In genomic region chr10:88152720-88153119, GRCh38 we compare ENCODE assay signal across 8 cellular contexts.
A peak's percentile ranks its signal among the peaks of the same experiment; 100 is the strongest.
DNase-seq lines count a peak whose midpoint lies in the region; ATAC-seq and TF ChIP-seq lines count a peak whose summit lies in the region.

No MANE protein-coding gene starts in this region.

- no peaks in the 10 kb centered on the region for H3K36me3 ChIP-seq in Panc1 (ENCODE audit: control insufficient read depth, insufficient read depth, low read length)

- POLR2A ChIA-PET in Panc1 (lab: Charles Lee) = no interaction called here

- no peaks in the 10 kb centered on the region for H3K4me1 ChIP-seq in Panc1 (ENCODE audit: control insufficient read depth, insufficient read depth, low read length)

- TF ChIP-seq CTCF in GM12864 (IDR thresholded peaks at IDR 0.05; ENCODE audit: low read depth, low read length, missing control alignments) (no peak), HFF-Myc (IDR thresholded peaks at IDR 0.05; ENCODE audit: low read depth, low read length, missing control alignments) (no peak), Panc1 (IDR thresholded peaks at IDR 0.05) (no peak), astrocyte of the spinal cord (IDR thresholded peaks at IDR 0.05; ENCODE audit: low read depth, low read length) (no peak)

- DNase-seq in GM12864 (ENCODE audit: low read depth) (peak; percentile 72), HFF-Myc (ENCODE audit: extremely low read depth, low read depth) (peak; percentile 100), Panc1 (ENCODE audit: low read depth, low spot score) (no peak), astrocyte of the spinal cord (ENCODE audit: low read depth, low spot score) (peak; percentile 86), renal cortical epithelial cell (ENCODE audit: low read depth) (peak; percentile 96), SKM-1 (lab: John Stamatoyannopoulos, UW; ENCODE audit: unreplicated experiment) (no peak), COLO668 (lab: John Stamatoyannopoulos, UW; ENCODE audit: unreplicated experiment) (no peak)

- H3K27ac ChIP-seq in Panc1 (ENCODE audit: low read length) = no peak overlapping the region

- H3K4me3 ChIP-seq in GM12864 (ENCODE audit: low read depth, low read length) (no peak overlapping the region), HFF-Myc (replicated peaks; ENCODE audit: low read depth, low read length) (no peak overlapping the region), Panc1 (ENCODE audit: low read depth in 2 of 2, low read length in 2 of 2) (no peak overlapping the region), astrocyte of the spinal cord (ENCODE audit: low read depth, low read length) (no peak overlapping the region)

- CTCF ChIA-PET in Panc1 (lab: Charles Lee) = no interaction called here

- BruUV-seq in Panc1 (replicated peaks; lab: Mats Ljungman, UMichigan) = no TSS peak

- in situ Hi-C loops in Panc1 (cut with HindIII; ENCODE audit: low pct_unique_long_range_greater_than_20kb, low sequenced_read_pairs) = no loop called here
- in situ Hi-C loops in astrocyte of the spinal cord (cut with HindIII; ENCODE audit: low sequenced_read_pairs) = no loop called here

- no peaks in the 10 kb centered on the region for H3K9me3 ChIP-seq in Panc1 (ENCODE audit: control insufficient read depth, insufficient read depth, low read depth, low read length)

- ATAC-seq in Panc1 (peak; percentile 83), HG03520 (IDR thresholded peaks at IDR 0.05; ENCODE audit: unreplicated experiment) (no peak)

- no peaks in the 10 kb centered on the region for H3K27me3 ChIP-seq in Panc1 (ENCODE audit: control insufficient read depth, insufficient read depth, low read length)

- intact Hi-C loops in Panc1 (cut with micrococcal nuclease; ENCODE audit: unreplicated experiment) = no loop called here

Comparison
In these comparisons a context has a peak if more than half of its experiments do, and no peak if none do; other contexts are left out.
1. DNase-seq: peak in GM12864 (single experiment), HFF-Myc (single experiment), astrocyte of the spinal cord (single experiment) and renal cortical epithelial cell (single experiment); none in Panc1 (single experiment), SKM-1 (single experiment) and COLO668 (single experiment).